ENCODE assay signal across 14 cellular contexts in genomic region chr21:33029512-33029921, GRCh38. TPM values are rescaled to one million over a fixed set of nuclear protein-coding genes. Genes with fewer than 3 reads are reported as not detected.
A peak's percentile ranks its signal among the peaks of the same experiment; 100 is the strongest.
DNase-seq lines count a peak whose midpoint lies in the region; ATAC-seq and TF ChIP-seq lines count a peak whose summit lies in the region.
"Had no signal": no experiment of that assay in that cellular context is flagged by ENCODE, and none has a peak within 500 bp of the region (broad histone marks: within the 10 kb centered on the region; RNA-seq: fewer than 3 reads in every experiment).

No MANE protein-coding gene starts in this region.

- no peaks in the 10 kb centered on the region for H3K4me1 ChIP-seq in ACC112 (ENCODE audit: control insufficient read depth, insufficient read depth, low read length, unreplicated experiment)
- peaks cover 12% of the 10 kb centered on the region for H3K4me1 ChIP-seq in ES-I3 (ENCODE audit: insufficient read depth, low read length)
- H3K4me1 ChIP-seq in transverse colon = peaks cover 0 to 35% (median 12%) of the 10 kb centered on the region in 4 donors

- DNase-seq in natural killer cell (no peak), transverse colon (no peak), COLO829 (ENCODE audit: low spot score) (no peak)
- no peak for DNase-seq in stimulated activated CD4-positive, alpha-beta T cell treated with anti-CD3 and anti-CD28 coated beads, Interleukin-1b, Interleukin-23, amount 100 ng/mL, for 48 hours
- no peak for DNase-seq in activated effector memory CD4-positive, alpha-beta T cell treated with anti-CD3 and anti-CD28 coated beads, Interleukin-2, amount 50 U/mL, for 16 hours
- DNase-seq: DMS79, NCI-H1694 treated with DMSO at 0.1 percent for 48 hours, NCI-H526 treated with DMSO at 0.1 percent for 48 hours, right cardiac atrium had no signal

- intact Hi-C loops in natural killer cell (cut with micrococcal nuclease) (loop anchor here (10.0 kb wide), 1 partner anchor 95 kb away; no protein-coding TSS in a partner anchor), transverse colon (cut with DNase I; ENCODE audit: low total_unique reads) (no loop called here)

- no peaks in the 10 kb centered on the region for H3K36me3 Mint-ChIP-seq in natural killer cell

- H2AFZ ChIP-seq in ACC112 (ENCODE audit: low read length, unreplicated experiment) = no peak overlapping the region

- peak overlapping the region; percentile 40 to 86 for H3K27ac Mint-ChIP-seq in natural killer cell

- H3K27me3 Mint-ChIP-seq in natural killer cell (ENCODE audit: low read depth in 2 of 2) = peaks cover 46 to 64% of the 10 kb centered on the region in 2 donors

- H3K36me3 ChIP-seq in ACC112 (ENCODE audit: insufficient read depth, low read length) = no peaks in the 10 kb centered on the region
- no peaks in the 10 kb centered on the region for H3K36me3 ChIP-seq in ES-I3 (ENCODE audit: insufficient read depth, low read length)
- H3K36me3 ChIP-seq in transverse colon = no peaks in the 10 kb centered on the region

- H3K9me3 Mint-ChIP-seq in natural killer cell = no peaks in the 10 kb centered on the region

- peak overlapping the region; percentile 2; the same call in 1 of the 2 replicates for H3K4me3 ChIP-seq in ACC112 (ENCODE audit: low read depth, low read length)
- no peak overlapping the region for H3K4me3 ChIP-seq in transverse colon

- WGBS in transverse colon (ENCODE audit: low coverage in 1 of 2), 2 donors = 17 to 33% methylated on average over 12 to 15 of the region's 15 CpGs

- peak overlapping the region; percentile 39 for H3K9ac ChIP-seq in ES-I3 (ENCODE audit: low read depth, low read length)

- in situ Hi-C loops in transverse colon (cut with MboI; ENCODE audit: low pct_ligation_motif_present in 1 of 4, low pct_unique_long_range_greater_than_20kb in 1 of 4, low sequenced_read_pairs in 3 of 4) = no loop called here

- H3K4me3 Mint-ChIP-seq in natural killer cell = peak overlapping the region; percentile 89

- H3K27me3 ChIP-seq in ACC112 (ENCODE audit: insufficient read depth, low read length) (peaks cover 100% of the 10 kb centered on the region), transverse colon (peaks cover 100% of the 10 kb centered on the region)

- no peak overlapping the region for H3K27ac ChIP-seq in ACC112 (ENCODE audit: low read depth, low read length)
- H3K27ac ChIP-seq in cingulate gyrus (ENCODE audit: low read depth, low read length) = peak overlapping the region; percentile 54
- H3K27ac ChIP-seq in transverse colon = no peak overlapping the region

- H3K4me1 Mint-ChIP-seq in natural killer cell = peaks cover 35 to 37% of the 10 kb centered on the region in 2 donors

- H3K9me3 ChIP-seq in ES-I3 (ENCODE audit: control insufficient read depth, insufficient read depth, low read length) = no peaks in the 10 kb centered on the region; the same call in 1 of the 2 replicates
- H3K9me3 ChIP-seq in transverse colon = no peaks in the 10 kb centered on the region

- no peaks in the 10 kb centered on the region for H3K79me2 ChIP-seq in ACC112 (ENCODE audit: control insufficient read depth, insufficient read depth, low read length, unreplicated experiment)

- no peak for TF ChIP-seq EP300 in transverse colon (IDR thresholded peaks at IDR 0.05; ENCODE audit: low read depth)

- TF ChIP-seq CTCF in natural killer cell (IDR thresholded peaks at IDR 0.05) (no peak), transverse colon (IDR thresholded peaks at IDR 0.05) (no peak)

- ATAC-seq in natural killer cell = no peak
- ATAC-seq: right cardiac atrium had no signal

- no peak for TF ChIP-seq POLR2A in transverse colon (IDR thresholded peaks at IDR 0.05)

RNA-seq across cellular contexts. Expression of gene OLIG2, which starts 3.8 kb away (rescaled TPM):
- not detected for total RNA-seq in natural killer cell
- not detected for total RNA-seq in transverse colon
- total RNA-seq: LHCN-M2, lung microvascular endothelial cell, right cardiac atrium had no signal

RNA-seq across cellular contexts. Expression of gene OLIG1, which starts 40.4 kb away (rescaled TPM):
- total RNA-seq in natural killer cell (1 to 10 TPM in 1 of 3 donors, under 1 TPM in 2; 0.47 to 1.4 (median 0.48) TPM), transverse colon (not detected)
- total RNA-seq: LHCN-M2, lung microvascular endothelial cell had no signal
